9 cellular contexts compared by ENCODE assay signal in genomic region chr9:20625003-20625349, GRCh38. TPM values are rescaled to one million over a fixed set of nuclear protein-coding genes. Genes with fewer than 3 reads are reported as not detected.
A peak's percentile ranks its signal among the peaks of the same experiment; 100 is the strongest.
DNase-seq lines count a peak whose midpoint lies in the region; ATAC-seq and TF ChIP-seq lines count a peak whose summit lies in the region.
"Had no signal": no experiment of that assay in that cellular context is flagged by ENCODE, and none has a peak within 500 bp of the region (broad histone marks: within the 10 kb centered on the region; RNA-seq: fewer than 3 reads in every experiment).

No MANE protein-coding gene starts in this region.

- H3K9me3 Mint-ChIP-seq in progenitor cell of endocrine pancreas (ENCODE audit: low read depth), result no peaks in the 10 kb centered on the region

- peak overlapping the region; percentile 66 for H3K4me3 Mint-ChIP-seq in progenitor cell of endocrine pancreas (ENCODE audit: low read depth)

- POLR2A ChIA-PET in PC-3 (lab: Charles Lee; ENCODE audit: unreplicated experiment), result no interaction called here

- no peak overlapping the region for H3K27ac Mint-ChIP-seq in progenitor cell of endocrine pancreas

- H3K4me2 ChIP-seq in PC-3 (ENCODE audit: low read length), result peak overlapping the region; percentile 91

- no peak for ATAC-seq in PC-3
- no peak for ATAC-seq in GM18873 (IDR thresholded peaks at IDR 0.05; ENCODE audit: low FRiP score, unreplicated experiment)
- no peak for ATAC-seq in GM18907 (IDR thresholded peaks at IDR 0.05; ENCODE audit: unreplicated experiment)
- ATAC-seq: esophagus mucosa, mucosa of descending colon had no signal

- peak overlapping the region; percentile 87; the same call in 1 of the 2 replicates for H3K4me3 ChIP-seq in PC-3 (ENCODE audit: low read length)
- peak overlapping the region; percentile 81 for H3K4me3 ChIP-seq in endocrine pancreas (ENCODE audit: control insufficient read depth, insufficient read depth, low read length)
- H3K4me3 ChIP-seq: mucosa of descending colon had no signal

- DNase-seq in PC-3 (no peak), progenitor cell of endocrine pancreas (ENCODE audit: low spot score, unreplicated experiment) (no peak), NCI-H510A (lab: John Stamatoyannopoulos, UW) (no peak)

- TF ChIP-seq CTCF in PC-3 (conservative IDR thresholded peaks at IDR 0.05; ENCODE audit: low read depth, low read length) (no peak), progenitor cell of endocrine pancreas (IDR thresholded peaks at IDR 0.05; ENCODE audit: unreplicated experiment) (peak; percentile 3)

- H3K27ac ChIP-seq in PC-3 (ENCODE audit: low read length), result no peak overlapping the region

- H3K4me1 ChIP-seq in ES-I3 (ENCODE audit: insufficient read depth, low read length) (no peaks in the 10 kb centered on the region), PC-3 (ENCODE audit: insufficient read depth, low read length) (peaks cover 2% of the 10 kb centered on the region), endocrine pancreas (ENCODE audit: control insufficient read depth, insufficient read depth, low read length) (no peaks in the 10 kb centered on the region)

- H3K79me2 ChIP-seq in PC-3 (ENCODE audit: low read length), result no peaks in the 10 kb centered on the region

- no peak overlapping the region for H2AFZ ChIP-seq in PC-3 (ENCODE audit: low read length)

- H3K27me3 Mint-ChIP-seq in progenitor cell of endocrine pancreas, result peaks cover 23% of the 10 kb centered on the region

- H3K9me3 ChIP-seq in ES-I3 (ENCODE audit: control insufficient read depth, insufficient read depth, low read length) (no peaks in the 10 kb centered on the region), PC-3 (ENCODE audit: low read length) (no peaks in the 10 kb centered on the region), endocrine pancreas (ENCODE audit: control insufficient read depth, low read length) (no peaks in the 10 kb centered on the region)
- H3K9me3 ChIP-seq: mucosa of descending colon had no signal

- H3K4me1 Mint-ChIP-seq in progenitor cell of endocrine pancreas (ENCODE audit: low read depth), result peaks cover 22% of the 10 kb centered on the region

- CTCF ChIA-PET in PC-3 (lab: Charles Lee), result interaction anchor here (0.6 to 1.5 kb wide), 4 partner anchors 201 to 486 kb away, joined by 3 to 6 read pairs (median 4); no protein-coding TSS in a partner anchor

- no TSS peak for BruUV-seq in PC-3 (replicated peaks; lab: Mats Ljungman, UMichigan)

- H3K9ac ChIP-seq in ES-I3 (ENCODE audit: low read depth, low read length), result peak overlapping the region; percentile 72; the same call in 1 of the 2 replicates
- H3K9ac ChIP-seq in PC-3 (ENCODE audit: low read length), result no peak overlapping the region
- no peak overlapping the region for H3K9ac ChIP-seq in endocrine pancreas (ENCODE audit: control insufficient read depth, insufficient read depth, low read length)

- H3K9me2 ChIP-seq in PC-3 (replicated peaks; ENCODE audit: low read length), result no peaks in the 10 kb centered on the region

- H3K27me3 ChIP-seq in PC-3 (ENCODE audit: low read length) (no peaks in the 10 kb centered on the region), endocrine pancreas (ENCODE audit: control insufficient read depth, insufficient read depth, low read length) (no peaks in the 10 kb centered on the region)

- no peaks in the 10 kb centered on the region for H3K36me3 Mint-ChIP-seq in progenitor cell of endocrine pancreas (ENCODE audit: insufficient read depth)

- intact Hi-C loops in PC-3 (cut with micrococcal nuclease), result no loop called here

- H3K36me3 ChIP-seq in ES-I3 (ENCODE audit: insufficient read depth, low read length), result no peaks in the 10 kb centered on the region
- H3K36me3 ChIP-seq in PC-3 (ENCODE audit: low read depth, low read length), result no peaks in the 10 kb centered on the region
- no peaks in the 10 kb centered on the region for H3K36me3 ChIP-seq in endocrine pancreas (ENCODE audit: control insufficient read depth, insufficient read depth, low read length)

- H4K20me1 ChIP-seq in PC-3 (ENCODE audit: low read length), result no peaks in the 10 kb centered on the region

- no peaks in the 10 kb centered on the region for H3F3A ChIP-seq in PC-3 (ENCODE audit: low read length, unreplicated experiment)

RNA-seq across cellular contexts. Expression of gene MLLT3, which starts 2.7 kb away (rescaled TPM):
- total RNA-seq in PC-3 (2014; rRNA removed) (6.4 and 7.1 TPM in 2 replicates), progenitor cell of endocrine pancreas (23.8 and 25.8 TPM in 2 replicates)

RNA-seq across cellular contexts. Expression of gene FOCAD, which starts 59.1 kb away (rescaled TPM):
- total RNA-seq in PC-3 (2014; rRNA removed), result 35.1 and 38.4 TPM in 2 replicates
- 65.6 and 68.2 TPM in 2 replicates for total RNA-seq in progenitor cell of endocrine pancreas
